In the genomic region with DNA sequence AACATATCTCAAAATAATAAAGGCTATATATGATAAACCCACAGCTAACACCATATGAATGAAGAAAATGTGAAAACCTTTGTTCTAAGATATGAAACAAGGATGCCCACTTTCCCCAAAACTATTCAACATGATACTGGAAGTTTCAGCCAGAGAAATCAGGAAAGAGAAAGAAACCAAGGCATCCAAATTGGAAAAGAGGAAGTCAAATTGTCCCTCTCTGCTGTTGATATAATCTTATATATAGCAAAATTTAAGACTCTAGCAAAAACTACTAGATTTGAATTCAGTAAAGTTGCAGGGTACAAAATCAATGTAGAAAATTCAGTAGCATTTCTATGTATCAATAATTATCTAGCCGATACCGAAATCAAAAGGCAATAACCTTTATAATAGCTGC, we compare ENCODE assay signal across 40 cellular contexts. TPM values are rescaled to one million over a fixed set of nuclear protein-coding genes. Genes with fewer than 3 reads are reported as not detected.
"Had no signal": no experiment of that assay in that cellular context is flagged by ENCODE, and none has a peak within 500 bp of the region (broad histone marks: within the 10 kb centered on the region; RNA-seq: fewer than 3 reads in every experiment).

No MANE protein-coding gene starts in this region.

- DNase-seq: Karpas-422, Kasumi-1, MG63, MM.1S, MV-4-11, NCI-H1048, NCI-H1092, NCI-H1092 treated with DMSO at 0.1 percent for 48 hours, NCI-H1105, NCI-H1105 treated with DMSO at 0.1 percent for 48 hours, NCI-H1417, NCI-H1417 treated with DMSO at 0.1 percent for 48 hours, NCI-H1436, NCI-H1436 treated with DMSO at 0.1 percent for 48 hours, NCI-H146, NCI-H1694, NCI-H1694 treated with DMSO at 0.1 percent for 48 hours, NCI-H187, NCI-H187 treated with DMSO at 0.1 percent for 48 hours, NCI-H1930, NCI-H2029, NCI-H2029 treated with DMSO at 0.1 percent for 48 hours, NCI-H2081, NCI-H2081 treated with DMSO at 0.1 percent for 48 hours, NCI-H2107, NCI-H2171, NCI-H2171 treated with DMSO at 0.1 percent for 48 hours, NCI-H2227 treated with DMSO at 0.1 percent for 48 hours, NCI-H226, NCI-H345, NCI-H446, NCI-H446 treated with DMSO at 0.1 percent for 48 hours, NCI-H510A, NCI-H524, NCI-H524 treated with DMSO at 0.1 percent for 48 hours had no signal

- H3K9me3 ChIP-seq: MG63 had no signal

- H3K4me3 ChIP-seq: MG63 had no signal

- H3K27ac ChIP-seq: KMS-11 had no signal

- H3K36me3 ChIP-seq: MG63 had no signal

- H3K9ac ChIP-seq: KMS-11 had no signal

- H3K27me3 ChIP-seq: MG63 had no signal

- H3K4me2 ChIP-seq: KMS-11 had no signal

RNA-seq across cellular contexts. Expression of a gene that starts 4.3 kb away (rescaled TPM):
- total RNA-seq: LHCN-M2, M059J, MCF 10A, NCI-H460 had no signal

RNA-seq across cellular contexts. Expression of a gene that starts 21.0 kb away (rescaled TPM):
- total RNA-seq: LHCN-M2, M059J, MCF 10A, NCI-H460 had no signal

RNA-seq across cellular contexts. Expression of a gene that starts 30.4 kb away (rescaled TPM):
- total RNA-seq: LHCN-M2, M059J, MCF 10A, NCI-H460 had no signal

RNA-seq across cellular contexts. Expression of a gene that starts 46.5 kb away (rescaled TPM):
- total RNA-seq: LHCN-M2, M059J, MCF 10A, NCI-H460 had no signal
